ENCODE assay signal across 13 cellular contexts in the genomic region with DNA sequence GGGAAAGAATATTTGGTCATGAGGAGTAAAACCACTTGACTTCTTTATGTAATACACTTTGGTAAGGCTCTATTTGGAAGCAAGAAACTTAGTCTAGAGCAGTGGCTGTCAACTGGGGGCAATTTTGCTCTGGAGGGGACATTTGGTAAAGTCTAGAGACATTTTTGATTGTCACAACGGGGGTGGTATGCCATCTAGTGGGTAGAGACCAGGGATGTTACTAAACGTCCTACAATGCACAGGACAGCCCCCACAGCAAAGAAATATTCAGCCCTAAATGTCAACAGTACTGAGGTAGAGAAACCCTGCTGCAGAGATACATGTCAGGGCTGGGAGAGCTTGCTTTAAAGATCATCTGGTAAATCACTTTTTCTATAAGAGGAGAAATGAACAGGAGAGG. TPM values are rescaled to one million over a fixed set of nuclear protein-coding genes. Genes with fewer than 3 reads are reported as not detected.
DNase-seq lines count a peak whose midpoint lies in the region; ATAC-seq, FAIRE-seq and TF ChIP-seq lines count a peak whose summit lies in the region.
"Had no signal": no experiment of that assay in that cellular context is flagged by ENCODE, and none has a peak within 500 bp of the region (broad histone marks: within the 10 kb centered on the region; RNA-seq: fewer than 3 reads in every experiment).

No MANE protein-coding gene starts in this region.

- H3K4me1 ChIP-seq in left ventricle myocardium inferior (peaks cover 8% of the 10 kb centered on the region), right cardiac atrium (ENCODE audit: control insufficient read depth, insufficient read depth, low read length) (no peaks in the 10 kb centered on the region), prostate gland (replicated peaks) (no peaks in the 10 kb centered on the region), sigmoid colon (no peaks in the 10 kb centered on the region), pancreas (no peaks in the 10 kb centered on the region)
- H3K4me1 ChIP-seq: body of pancreas had no signal

- no peak for TF ChIP-seq EP300 in sigmoid colon (IDR thresholded peaks at IDR 0.05)

- H3K9me3 Mint-ChIP-seq in stimulated activated effector memory CD8-positive, alpha-beta T cell treated with anti-CD3 and anti-CD28 coated beads, Interleukin-12 subunit alpha, Interleukin-12 subunit beta, amount 100 ng/mL, for 72 hours: no peaks in the 10 kb centered on the region

- no peak for ATAC-seq in right cardiac atrium
- peak; percentile 56 for ATAC-seq in stimulated activated effector memory CD8-positive, alpha-beta T cell treated with anti-CD3 and anti-CD28 coated beads, Interleukin-12 subunit alpha, Interleukin-12 subunit beta, amount 100 ng/mL, for 72 hours
- no peak for ATAC-seq in pancreas
- ATAC-seq: body of pancreas had no signal

- DNase-seq in left ventricle myocardium inferior (no peak), right cardiac atrium (no peak), MV-4-11 (lab: John Stamatoyannopoulos, UW) (peak; percentile 24), dermis blood vessel endothelial cell (peak; percentile 53), prostate gland (ENCODE audit: low spot score) (no peak), sigmoid colon (no peak), pancreas (no peak)
- no peak for DNase-seq in stimulated activated effector memory CD8-positive, alpha-beta T cell treated with anti-CD3 and anti-CD28 coated beads, Interleukin-12 subunit alpha, Interleukin-12 subunit beta, amount 100 ng/mL, for 72 hours (ENCODE audit: low spot score in 2 of 2)
- DNase-seq: body of pancreas, hypothalamus, KG1 had no signal

- intact Hi-C loops in left ventricle myocardium inferior (cut with micrococcal nuclease): no loop called here
- intact Hi-C loops in right cardiac atrium (cut with DNase I): no loop called here
- intact Hi-C loops in prostate gland (cut with DNase I): no loop called here
- intact Hi-C loops in sigmoid colon (cut with DNase I): no loop called here
- intact Hi-C loops in pancreas (cut with DNase I): no loop called here

- H3K36me3 ChIP-seq in left ventricle myocardium inferior (peaks cover 40% of the 10 kb centered on the region), prostate gland (peaks cover 0 to 1% of the 10 kb centered on the region in 2 donors), sigmoid colon (peaks cover 3 to 29% (median 10%) of the 10 kb centered on the region in 4 donors), pancreas (peaks cover 0 to 4% (median 0%) of the 10 kb centered on the region in 3 donors)

- peak overlapping the region; percentile 28 for H3K4me3 Mint-ChIP-seq in stimulated activated effector memory CD8-positive, alpha-beta T cell treated with anti-CD3 and anti-CD28 coated beads, Interleukin-12 subunit alpha, Interleukin-12 subunit beta, amount 100 ng/mL, for 72 hours

- H3K27ac Mint-ChIP-seq in stimulated activated effector memory CD8-positive, alpha-beta T cell treated with anti-CD3 and anti-CD28 coated beads, Interleukin-12 subunit alpha, Interleukin-12 subunit beta, amount 100 ng/mL, for 72 hours: peak overlapping the region; percentile 15

- H3K9me3 ChIP-seq in left ventricle myocardium inferior (replicated peaks) (no peaks in the 10 kb centered on the region), right cardiac atrium (ENCODE audit: control insufficient read depth, low read length) (no peaks in the 10 kb centered on the region), prostate gland (no peaks in the 10 kb centered on the region), sigmoid colon (no peaks in the 10 kb centered on the region), pancreas (no peaks in the 10 kb centered on the region)
- H3K9me3 ChIP-seq: body of pancreas had no signal

- H3K27me3 ChIP-seq in left ventricle myocardium inferior (ENCODE audit: low read depth): no peaks in the 10 kb centered on the region
- H3K27me3 ChIP-seq in right cardiac atrium (ENCODE audit: control insufficient read depth, insufficient read depth): no peaks in the 10 kb centered on the region
- no peaks in the 10 kb centered on the region for H3K27me3 ChIP-seq in prostate gland (replicated peaks; ENCODE audit: insufficient read depth)
- H3K27me3 ChIP-seq in sigmoid colon: no peaks in the 10 kb centered on the region
- H3K27me3 ChIP-seq in pancreas: no peaks in the 10 kb centered on the region
- H3K27me3 ChIP-seq: body of pancreas had no signal

- TF ChIP-seq POLR2A in prostate gland (IDR thresholded peaks at IDR 0.05) (no peak), sigmoid colon (IDR thresholded peaks at IDR 0.05) (no peak)

- TF ChIP-seq CTCF in left ventricle myocardium inferior (IDR thresholded peaks at IDR 0.05; ENCODE audit: borderline replicate concordance) (peak; percentile 49), prostate gland (IDR thresholded peaks at IDR 0.05) (no peak), sigmoid colon (IDR thresholded peaks at IDR 0.05) (no peak), pancreas (IDR thresholded peaks at IDR 0.05) (no peak)

- H3K27ac ChIP-seq in left ventricle myocardium inferior (replicated peaks): no peak overlapping the region
- no peak overlapping the region for H3K27ac ChIP-seq in right cardiac atrium (ENCODE audit: low read length)
- no peak overlapping the region for H3K27ac ChIP-seq in prostate gland
- peak overlapping the region in 1 of 4 donors; percentile 14 for H3K27ac ChIP-seq in sigmoid colon
- H3K27ac ChIP-seq in pancreas: no peak overlapping the region
- H3K27ac ChIP-seq: body of pancreas had no signal

- no peak overlapping the region for H3K4me3 ChIP-seq in left ventricle myocardium inferior
- no peak overlapping the region for H3K4me3 ChIP-seq in right cardiac atrium (ENCODE audit: low read length)
- H3K4me3 ChIP-seq in prostate gland: no peak overlapping the region
- H3K4me3 ChIP-seq in sigmoid colon: no peak overlapping the region
- H3K4me3 ChIP-seq in pancreas: no peak overlapping the region
- H3K4me3 ChIP-seq: body of pancreas had no signal

- FAIRE-seq in pancreas (lab: Jason Lieb, UNC): no peak
- FAIRE-seq: RCC 7860 had no signal

- H3K4me1 Mint-ChIP-seq in stimulated activated effector memory CD8-positive, alpha-beta T cell treated with anti-CD3 and anti-CD28 coated beads, Interleukin-12 subunit alpha, Interleukin-12 subunit beta, amount 100 ng/mL, for 72 hours: no peaks in the 10 kb centered on the region

- WGBS in right cardiac atrium: 29% methylated on average over 2 of the region's 2 CpGs
- 34% methylated on average over 2 of the region's 2 CpGs for WGBS in prostate gland
- WGBS in sigmoid colon, 2 donors: 45% methylated on average over 2 of the region's 2 CpGs
- 47 to 59% methylated on average over 2 of the region's 2 CpGs for WGBS in pancreas, 2 donors

- peaks cover 31% of the 10 kb centered on the region for H3K36me3 Mint-ChIP-seq in stimulated activated effector memory CD8-positive, alpha-beta T cell treated with anti-CD3 and anti-CD28 coated beads, Interleukin-12 subunit alpha, Interleukin-12 subunit beta, amount 100 ng/mL, for 72 hours

RNA-seq across cellular contexts. Expression of a gene that starts 13.5 kb away (rescaled TPM):
- total RNA-seq in left ventricle myocardium inferior (11.4 TPM), right cardiac atrium (10 to 100 TPM; 16.8 to 22.1 (median 19.4) TPM), dermis blood vessel endothelial cell (10.7 and 20.6 TPM in 2 replicates), prostate gland (100 to 1,000 TPM in 1 of 2 donors, 10 to 100 TPM in 1; 51.4 to 111 TPM), sigmoid colon (10 to 100 TPM; 14.1 to 28.9 (median 21.8) TPM), pancreas (10 to 100 TPM in 3 of 6 donors, 1 to 10 TPM in 3; 8.3 to 23.4 (median 13.3) TPM)
- polyA plus RNA-seq in right cardiac atrium (15.5 TPM), sigmoid colon (100 to 1,000 TPM in 1 of 3 donors, 10 to 100 TPM in 2; 46.2 to 260 (median 83.1) TPM), pancreas (10 to 100 TPM; 14.0 to 27.8 TPM)

RNA-seq across cellular contexts. Expression of a gene that starts 29.3 kb away (rescaled TPM):
- 31.9 TPM for total RNA-seq in left ventricle myocardium inferior
- 10 to 100 TPM; 20.1 to 26.2 (median 21.7) TPM for total RNA-seq in right cardiac atrium
- polyA plus RNA-seq in right cardiac atrium: 31.9 TPM
- total RNA-seq in dermis blood vessel endothelial cell: 52.5 and 59.9 TPM in 2 replicates
- 10 to 100 TPM; 51.1 to 58.7 TPM for total RNA-seq in prostate gland
- 10 to 100 TPM; 24.8 to 47.4 (median 37.9) TPM for total RNA-seq in sigmoid colon
- 100 to 1,000 TPM in 2 of 3 donors, 10 to 100 TPM in 1; 56.6 to 156 (median 118) TPM for polyA plus RNA-seq in sigmoid colon
- total RNA-seq in pancreas: 10 to 100 TPM; 16.2 to 26.0 (median 16.9) TPM
- polyA plus RNA-seq in pancreas: 10 to 100 TPM; 18.9 to 27.0 TPM

RNA-seq across cellular contexts. Expression of a gene that starts 54.0 kb away (rescaled TPM):
- total RNA-seq in left ventricle myocardium inferior (6.3 TPM), right cardiac atrium (10 to 100 TPM in 1 of 4 donors, 1 to 10 TPM in 3; 6.1 to 11.0 (median 6.7) TPM), dermis blood vessel endothelial cell (34.7 and 42.2 TPM in 2 replicates), prostate gland (10 to 100 TPM; 26.3 to 27.3 TPM), sigmoid colon (10 to 100 TPM in 1 of 4 donors, 1 to 10 TPM in 3; 7.8 to 11.5 (median 9.5) TPM), pancreas (10 to 100 TPM in 5 of 6 donors, 1 to 10 TPM in 1; 5.6 to 15.2 (median 11.4) TPM)
- polyA plus RNA-seq in right cardiac atrium (11.2 TPM), sigmoid colon (100 to 1,000 TPM; 131 to 208 (median 207) TPM), pancreas (10 to 100 TPM; 20.1 to 34.6 TPM)

RNA-seq across cellular contexts. Expression of a gene that starts 58.6 kb away (rescaled TPM):
- total RNA-seq in left ventricle myocardium inferior (not detected), right cardiac atrium (not detected), dermis blood vessel endothelial cell (not detected in 2 replicates), prostate gland (not detected), sigmoid colon (not detected), pancreas (not detected)
- polyA plus RNA-seq in right cardiac atrium (not detected), sigmoid colon (1 to 10 TPM in 1 of 3 donors, under 1 TPM in 1, not detected in 1; 0.23 to 4.2 TPM), pancreas (not detected)
- total RNA-seq: body of pancreas had no signal
- polyA plus RNA-seq: neural cell had no signal

Comparison
In these comparisons a context has a peak if more than half of its experiments do, and no peak if none do; other contexts are left out.
1. DNase-seq: peak in MV-4-11 (single experiment) and dermis blood vessel endothelial cell (single experiment); none in left ventricle myocardium inferior (single experiment), right cardiac atrium (0 of 3), stimulated activated effector memory CD8-positive, alpha-beta T cell treated with anti-CD3 and anti-CD28 coated beads, Interleukin-12 subunit alpha, Interleukin-12 subunit beta, amount 100 ng/mL, for 72 hours (0 of 2), prostate gland (single experiment), sigmoid colon (single experiment) and pancreas (0 of 6).